ENCODE assay signal across 9 cellular contexts in the genomic region with DNA sequence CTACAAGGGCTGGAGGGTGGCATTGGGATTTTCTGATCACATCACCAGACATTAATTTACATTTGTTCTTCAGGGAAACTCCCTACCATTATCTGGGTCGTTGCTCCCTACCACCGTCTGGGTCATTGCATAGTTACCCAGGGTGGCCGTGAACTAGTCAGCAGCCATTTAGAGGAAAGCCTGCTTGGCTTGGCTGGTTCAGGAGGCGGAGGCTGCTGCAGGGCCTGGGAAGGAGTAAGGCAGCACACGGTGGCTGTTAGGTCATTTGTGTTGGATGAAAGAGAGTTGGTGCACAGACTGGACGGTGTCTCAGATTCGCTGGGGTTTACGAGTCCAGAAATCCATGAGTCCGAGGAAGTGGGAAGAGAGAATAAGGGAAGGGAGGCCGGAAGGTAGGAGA. TPM values are rescaled to one million over a fixed set of nuclear protein-coding genes. Genes with fewer than 3 reads are reported as not detected.
DNase-seq lines count a peak whose midpoint lies in the region; ATAC-seq and TF ChIP-seq lines count a peak whose summit lies in the region.
"Had no signal": no experiment of that assay in that cellular context is flagged by ENCODE, and none has a peak within 500 bp of the region (broad histone marks: within the 10 kb centered on the region; RNA-seq: fewer than 3 reads in every experiment).

No MANE protein-coding gene starts in this region.

- H3K4me1 Mint-ChIP-seq in GM23338, result peaks cover 66% of the 10 kb centered on the region
- H3K4me1 Mint-ChIP-seq in T-cell, result peaks cover 74 to 97% (median 96%) of the 10 kb centered on the region in 3 donors
- peaks cover 69% of the 10 kb centered on the region for H3K4me1 Mint-ChIP-seq in nephron

- no peaks in the 10 kb centered on the region for H3K9me2 ChIP-seq in GM23338 (ENCODE audit: insufficient read depth)

- H3K36me3 Mint-ChIP-seq in GM23338 (ENCODE audit: low read depth) (peaks cover 5% of the 10 kb centered on the region; the same call in 2 of the 3 replicates), T-cell (peaks cover 19% of the 10 kb centered on the region), nephron (ENCODE audit: low read depth) (no peaks in the 10 kb centered on the region)

- H3K27me3 ChIP-seq in GM23338 (ENCODE audit: insufficient read depth), result no peaks in the 10 kb centered on the region

- no peak overlapping the region for H3K4me3 ChIP-seq in GM23338

- peaks cover 34% of the 10 kb centered on the region for H4K20me1 ChIP-seq in GM23338 (replicated peaks; ENCODE audit: insufficient read depth)

- no peak for DNase-seq in GM23338 (ENCODE audit: low spot score)
- DNase-seq in T-cell, result no peak
- no peak for DNase-seq in G401 (ENCODE audit: low spot score)
- no peak for DNase-seq in NCI-H2171 (lab: John Stamatoyannopoulos, UW)
- DNase-seq in NCI-H526 (lab: John Stamatoyannopoulos, UW), result no peak
- DNase-seq in NCI-H1105 treated with DMSO at 0.1 percent for 48 hours (lab: John Stamatoyannopoulos, UW), result no peak

- H3K27me3 Mint-ChIP-seq in GM23338 (ENCODE audit: insufficient read depth, low read depth, poor library complexity), result peaks cover 18% of the 10 kb centered on the region
- no peaks in the 10 kb centered on the region for H3K27me3 Mint-ChIP-seq in T-cell
- peaks cover 3% of the 10 kb centered on the region for H3K27me3 Mint-ChIP-seq in nephron (ENCODE audit: low read depth)

- ATAC-seq in GM18867 (IDR thresholded peaks at IDR 0.05; ENCODE audit: unreplicated experiment), result peak; percentile 57
- peak; percentile 62 for ATAC-seq in GM23338
- peak in 1 of 4 experiments; percentile 19 for ATAC-seq in T-cell (replicated peaks in 1 of 4)

- H3K27ac ChIP-seq in GM23338 (ENCODE audit: low read depth), result no peak overlapping the region

- no peaks in the 10 kb centered on the region; the same call in 2 of the 3 replicates for H3K9me3 Mint-ChIP-seq in GM23338
- no peaks in the 10 kb centered on the region for H3K9me3 Mint-ChIP-seq in T-cell
- H3K9me3 Mint-ChIP-seq in nephron, result no peaks in the 10 kb centered on the region
- H3K9me3 Mint-ChIP-seq: neural crest cell had no signal

- no peaks in the 10 kb centered on the region for H3K36me3 ChIP-seq in GM23338 (ENCODE audit: insufficient read depth)

- no peak overlapping the region for H3K4me3 Mint-ChIP-seq in GM23338
- peak overlapping the region; percentile 22 to 36 (median 32) for H3K4me3 Mint-ChIP-seq in T-cell
- H3K4me3 Mint-ChIP-seq in nephron, result peak overlapping the region in 2 of 3 experiments; percentile 1 to 8
- H3K4me3 Mint-ChIP-seq: neural crest cell had no signal

- H3K79me2 ChIP-seq in GM23338 (replicated peaks; ENCODE audit: insufficient read depth), result peaks cover 100% of the 10 kb centered on the region

- no peak for TF ChIP-seq CTCF in GM23338 (conservative IDR thresholded peaks at IDR 0.05; ENCODE audit: low read depth in 2 of 2)
- TF ChIP-seq CTCF in nephron (IDR thresholded peaks at IDR 0.05; ENCODE audit: unreplicated experiment in 3 of 3), result no peak

- H3K27ac Mint-ChIP-seq in GM23338 (peak overlapping the region; percentile 19; the same call in 1 of the 2 replicates), T-cell (peak overlapping the region; percentile 17 to 76), nephron (peak overlapping the region; percentile 51 to 82 (median 60))

- no peaks in the 10 kb centered on the region for H3F3A ChIP-seq in GM23338 (replicated peaks; ENCODE audit: low read depth)

- POLR2A ChIA-PET in T-cell (lab: Charles Lee), result interaction anchor here in 1 of 2 donors (0.7 kb wide), 1 partner anchor 142 kb away, joined by 8 read pairs; no protein-coding TSS in a partner anchor

- CTCF ChIA-PET in T-cell (lab: Charles Lee), result interaction anchor here (0.7 to 1.0 kb wide), 3 partner anchors 29 to 1476 kb away, joined by 3 to 9 read pairs (median 4); no protein-coding TSS in a partner anchor

- H3K4me1 ChIP-seq in GM23338 (ENCODE audit: insufficient read depth), result peaks cover 50% of the 10 kb centered on the region

- in situ Hi-C loops in G401 (cut with HindIII; ENCODE audit: low sequenced_read_pairs), result no loop called here

- no peak overlapping the region for H2AFZ ChIP-seq in GM23338

- 0 out of 2 replicates have a peak overlapping the region, but pooled peaks have one; percentile 48 for H3K4me2 ChIP-seq in GM23338

TF ChIP-seq in GM23338, 12 proteins besides CTCF, POLR2A, EP300 and RAD21:
- no peak for TF ChIP-seq STAT1 (IDR thresholded peaks at IDR 0.05; ENCODE audit: unreplicated experiment)
- no peak for TF ChIP-seq POLR2AphosphoS5 (IDR thresholded peaks at IDR 0.05; ENCODE audit: low read depth)

RNA-seq across cellular contexts. Expression of gene ARID1B, which starts 17.8 kb away (rescaled TPM):
- 72.2 and 82.4 TPM in 2 replicates for total RNA-seq in GM23338 (2014; rRNA removed; shearing (Covaris generic))
- 53.3 and 59.3 TPM in 2 replicates for polyA plus RNA-seq in GM23338 (2016; fragmentation: Nextera tagmentation; extraction: Ambion mirVana)
- total RNA-seq in T-cell, result 100 to 1,000 TPM; 103 to 161 (median 108) TPM
- total RNA-seq in G401 (2014; rRNA removed; shearing (Covaris generic)), result 15.0 and 24.3 TPM in 2 replicates
